11 cellular contexts compared by ENCODE assay signal in the genomic region with DNA sequence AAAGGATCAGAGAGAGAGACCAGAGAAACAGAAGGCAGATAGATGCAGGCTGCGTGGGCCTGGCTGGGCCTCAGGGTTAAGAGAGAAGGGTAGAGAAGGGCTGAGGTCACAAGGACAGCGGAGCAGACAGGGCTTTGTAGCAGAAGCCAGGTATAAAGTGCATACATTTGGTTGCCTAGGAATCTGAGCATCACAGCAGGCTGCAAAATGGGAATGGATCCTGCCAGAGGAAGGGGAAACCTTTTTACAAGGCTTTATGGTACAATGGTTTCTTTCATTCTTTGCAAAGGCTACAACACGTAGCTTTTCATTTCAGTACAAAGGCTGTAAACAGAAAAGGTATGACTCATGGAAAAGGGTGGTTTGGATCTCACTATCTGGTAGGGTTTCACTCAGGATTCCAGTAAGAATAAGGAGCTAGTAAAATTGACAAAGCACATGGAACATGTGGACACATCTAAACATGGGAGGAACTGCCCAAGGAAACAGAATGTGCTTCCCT.
DNase-seq lines count a peak whose midpoint lies in the region; ATAC-seq, FAIRE-seq and TF ChIP-seq lines count a peak whose summit lies in the region.
"Had no signal": no experiment of that assay in that cellular context is flagged by ENCODE, and none has a peak within 500 bp of the region (broad histone marks: within the 10 kb centered on the region; RNA-seq: fewer than 3 reads in every experiment).

No MANE protein-coding gene starts in this region.

- no peak for TF ChIP-seq POLR2A in upper lobe of left lung (IDR thresholded peaks at IDR 0.05)

- H3K36me3 ChIP-seq in astrocyte (ENCODE audit: insufficient read depth, low read length) (no peaks in the 10 kb centered on the region), upper lobe of left lung (peaks cover 0 to 25% (median 7%) of the 10 kb centered on the region in 4 donors)

- ATAC-seq in activated T-cell treated with anti-CD3 and anti-CD28 coated beads, Interleukin-2, amount 50 U/mL, for 72 hours (replicated peaks in 1 of 2) = peak; percentile 47 to 87
- ATAC-seq in upper lobe of left lung (ENCODE audit: low FRiP score in 2 of 2) (no peak), HG03469 (IDR thresholded peaks at IDR 0.05; ENCODE audit: unreplicated experiment) (no peak)

- H3K4me3 ChIP-seq in astrocyte (ENCODE audit: insufficient read depth, low read depth, low read length) (no peak overlapping the region), upper lobe of left lung (no peak overlapping the region)

- WGBS in upper lobe of left lung, 2 donors = 78 to 81% methylated on average over 3 of the region's 3 CpGs

- TF ChIP-seq CTCF in astrocyte (IDR thresholded peaks at IDR 0.05; ENCODE audit: insufficient read depth, low read depth, low read length) = no peak
- no peak for TF ChIP-seq CTCF in upper lobe of left lung (IDR thresholded peaks at IDR 0.05)

- H3K4me3 Mint-ChIP-seq in activated T-cell treated with anti-CD3 and anti-CD28 coated beads, Interleukin-2, amount 50 U/mL, for 72 hours = peak overlapping the region in 1 of 2 donors; percentile 0
- no peak overlapping the region for H3K4me3 Mint-ChIP-seq in astrocyte (ENCODE audit: unreplicated experiment)

- no peak for DNase-seq in activated T-cell treated with anti-CD3 and anti-CD28 coated beads, Interleukin-2, amount 50 U/mL, for 72 hours
- DNase-seq in activated T-cell treated with anti-CD3 and anti-CD28 coated beads, Interleukin-2, amount 50 U/mL, for 1 hour = no peak
- DNase-seq in astrocyte (ENCODE audit: low read depth) (peak; percentile 59), iris pigment epithelial cell (ENCODE audit: low read depth) (peak; percentile 83), upper lobe of left lung (no peak), AML-193 (lab: John Stamatoyannopoulos, UW) (no peak)
- no peak for DNase-seq in activated CD8-positive, alpha-beta memory T cell treated with anti-CD3 and anti-CD28 coated beads, Interleukin-2, amount 50 U/mL, for 4 hours
- DNase-seq: left cardiac atrium; NCI-H2171; stimulated activated CD4-positive, alpha-beta T cell treated with anti-CD3 and anti-CD28 coated beads, Interleukin-2, amount 100 ng/mL, for 48 hours had no signal

- peaks cover 9% of the 10 kb centered on the region for H3K4me1 Mint-ChIP-seq in activated T-cell treated with anti-CD3 and anti-CD28 coated beads, Interleukin-2, amount 50 U/mL, for 72 hours (ENCODE audit: low read depth)
- peaks cover 13% of the 10 kb centered on the region for H3K4me1 Mint-ChIP-seq in astrocyte (ENCODE audit: low read depth, unreplicated experiment)

- peak overlapping the region; percentile 38 for H3K4me2 ChIP-seq in astrocyte (ENCODE audit: low read length)

- H3K9me3 ChIP-seq in astrocyte (ENCODE audit: insufficient read depth, low read depth, low read length) (no peaks in the 10 kb centered on the region), upper lobe of left lung (no peaks in the 10 kb centered on the region)

- no peaks in the 10 kb centered on the region for H4K20me1 ChIP-seq in astrocyte (ENCODE audit: insufficient read depth, low read length)

- H3K27me3 Mint-ChIP-seq in activated T-cell treated with anti-CD3 and anti-CD28 coated beads, Interleukin-2, amount 50 U/mL, for 72 hours (ENCODE audit: low read depth) = no peaks in the 10 kb centered on the region
- H3K27me3 Mint-ChIP-seq in astrocyte (ENCODE audit: low read depth, unreplicated experiment) = no peaks in the 10 kb centered on the region

- TF ChIP-seq EP300 in upper lobe of left lung (IDR thresholded peaks at IDR 0.05) = no peak

- H3K27me3 ChIP-seq in astrocyte (ENCODE audit: insufficient read depth, low read length) (peaks cover 3% of the 10 kb centered on the region), upper lobe of left lung (no peaks in the 10 kb centered on the region)

- no peak overlapping the region for H3K27ac Mint-ChIP-seq in activated T-cell treated with anti-CD3 and anti-CD28 coated beads, Interleukin-2, amount 50 U/mL, for 72 hours
- peak overlapping the region; percentile 63 for H3K27ac Mint-ChIP-seq in astrocyte (ENCODE audit: unreplicated experiment)

- H3K9me3 Mint-ChIP-seq in activated T-cell treated with anti-CD3 and anti-CD28 coated beads, Interleukin-2, amount 50 U/mL, for 72 hours = no peaks in the 10 kb centered on the region
- no peaks in the 10 kb centered on the region for H3K9me3 Mint-ChIP-seq in astrocyte (ENCODE audit: unreplicated experiment)

- H3K27ac ChIP-seq in astrocyte (ENCODE audit: low read depth, low read length) = no peak overlapping the region
- peak overlapping the region; percentile 44 to 81 (median 49) for H3K27ac ChIP-seq in upper lobe of left lung

- H2AFZ ChIP-seq in astrocyte (ENCODE audit: low read depth, low read length) = no peak overlapping the region

- H3K4me1 ChIP-seq in astrocyte (ENCODE audit: insufficient read depth, low read length) (peaks cover 9% of the 10 kb centered on the region), upper lobe of left lung (peaks cover 0 to 12% (median 4%) of the 10 kb centered on the region in 4 donors)

- H3K79me2 ChIP-seq in astrocyte (ENCODE audit: insufficient read depth, low read length) = no peaks in the 10 kb centered on the region

- no peaks in the 10 kb centered on the region for H3K36me3 Mint-ChIP-seq in activated T-cell treated with anti-CD3 and anti-CD28 coated beads, Interleukin-2, amount 50 U/mL, for 72 hours (ENCODE audit: insufficient read depth in 2 of 2)
- H3K36me3 Mint-ChIP-seq in astrocyte (ENCODE audit: low read depth, unreplicated experiment) = peaks cover 4% of the 10 kb centered on the region

- H3K9ac ChIP-seq in astrocyte (ENCODE audit: low read length) = no peak overlapping the region

- FAIRE-seq in astrocyte (lab: Jason Lieb, UNC) = no peak

Comparison
In these comparisons a context has a peak if more than half of its experiments do, and no peak if none do; other contexts are left out.
1. ATAC-seq: peak in activated T-cell treated with anti-CD3 and anti-CD28 coated beads, Interleukin-2, amount 50 U/mL, for 72 hours (2 of 2); none in upper lobe of left lung (0 of 2) and HG03469 (single experiment).
2. DNase-seq: peak in astrocyte (single experiment) and iris pigment epithelial cell (single experiment); none in activated T-cell treated with anti-CD3 and anti-CD28 coated beads, Interleukin-2, amount 50 U/mL, for 72 hours (0 of 2), activated T-cell treated with anti-CD3 and anti-CD28 coated beads, Interleukin-2, amount 50 U/mL, for 1 hour (single experiment), upper lobe of left lung (0 of 2), activated CD8-positive, alpha-beta memory T cell treated with anti-CD3 and anti-CD28 coated beads, Interleukin-2, amount 50 U/mL, for 4 hours (single experiment) and AML-193 (0 of 2).